Comparison of ENCODE assay signal across 13 cellular contexts in the genomic region with DNA sequence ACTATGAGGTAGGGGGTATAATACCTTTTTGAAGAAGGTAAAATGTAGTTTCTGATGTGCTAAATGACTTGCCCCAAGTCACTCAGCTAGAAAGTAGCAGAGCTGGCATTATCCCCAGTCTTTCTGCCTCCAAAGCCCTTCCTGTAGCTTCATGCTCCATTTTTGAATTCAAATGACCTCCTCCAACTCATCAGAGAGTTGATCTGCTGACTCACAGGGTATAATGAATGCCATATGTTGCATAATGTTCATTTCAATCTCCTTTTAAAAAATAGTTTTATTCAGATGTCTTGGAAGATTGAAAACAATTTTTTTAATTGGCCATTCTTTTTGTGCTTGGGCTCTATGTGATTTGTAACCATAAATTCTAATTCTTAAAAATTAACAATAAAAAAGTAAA.
DNase-seq lines count a peak whose midpoint lies in the region; ATAC-seq, FAIRE-seq and TF ChIP-seq lines count a peak whose summit lies in the region.
"Had no signal": no experiment of that assay in that cellular context is flagged by ENCODE, and none has a peak within 500 bp of the region (broad histone marks: within the 10 kb centered on the region; RNA-seq: fewer than 3 reads in every experiment).

No MANE protein-coding gene starts in this region.

- CTCF ChIA-PET in endothelial cell of umbilical vein (lab: Charles Lee) = interaction anchor here (0.7 to 4.7 kb wide), 6 partner anchors 11 to 585 kb away, joined by 3 to 23 read pairs (median 4); no protein-coding TSS in a partner anchor

- H3K9ac ChIP-seq in endothelial cell of umbilical vein (replicated peaks; ENCODE audit: extremely low read depth, insufficient read depth, low read length) = no peak overlapping the region

- no peaks in the 10 kb centered on the region for H4K20me1 ChIP-seq in endothelial cell of umbilical vein (replicated peaks; ENCODE audit: control insufficient read depth, extremely low read depth, insufficient read depth, low read length)
- H4K20me1 ChIP-seq in osteoblast (ENCODE audit: insufficient read depth, low read length) = no peaks in the 10 kb centered on the region

- no peaks in the 10 kb centered on the region for H3K9me1 ChIP-seq in endothelial cell of umbilical vein (replicated peaks; ENCODE audit: control insufficient read depth, extremely low read depth, insufficient read depth, low read length)

- H3K9me3 ChIP-seq in endothelial cell of umbilical vein (replicated peaks; ENCODE audit: control insufficient read depth, insufficient read depth, low read length) (no peaks in the 10 kb centered on the region), osteoblast (ENCODE audit: low read depth, low read length) (no peaks in the 10 kb centered on the region), aorta (ENCODE audit: control insufficient read depth, low read length) (no peaks in the 10 kb centered on the region)
- H3K9me3 ChIP-seq: stomach had no signal

- intact Hi-C loops in endothelial cell of umbilical vein (cut with micrococcal nuclease) = loop anchor here (10.0 kb wide), 1 partner anchor 370 kb away; a partner anchor contains a TSS
- intact Hi-C loops in aorta (cut with DNase I) = no loop called here

- H3K27ac ChIP-seq in endothelial cell of umbilical vein (ENCODE audit: insufficient read depth, low read depth, low read length) (peak overlapping the region; percentile 9), osteoblast (ENCODE audit: low read depth, low read length) (peak overlapping the region; percentile 54), aorta (ENCODE audit: low read depth in 1 of 2, low read length in 2 of 2) (no peak overlapping the region)
- H3K27ac ChIP-seq: stomach had no signal

- TF ChIP-seq POLR2A in endothelial cell of umbilical vein (IDR thresholded peaks at IDR 0.05; ENCODE audit: low read depth, low read length) = no peak

- H3K79me2 ChIP-seq in endothelial cell of umbilical vein (ENCODE audit: control insufficient read depth, insufficient read depth, low read length) = no peaks in the 10 kb centered on the region
- no peaks in the 10 kb centered on the region for H3K79me2 ChIP-seq in osteoblast (ENCODE audit: insufficient read depth, low read length)

- H3K4me3 ChIP-seq in endothelial cell of umbilical vein (replicated peaks in 1 of 3; ENCODE audit: insufficient read depth in 1 of 3, low read depth in 1 of 3, low read length in 3 of 3) = no peak overlapping the region
- no peak overlapping the region for H3K4me3 ChIP-seq in osteoblast (ENCODE audit: insufficient read depth, low read length)
- no peak overlapping the region for H3K4me3 ChIP-seq in aorta (ENCODE audit: low read length in 2 of 2)
- H3K4me3 ChIP-seq: stomach had no signal

- H3K27me3 ChIP-seq in endothelial cell of umbilical vein (ENCODE audit: control insufficient read depth in 2 of 2, insufficient read depth in 2 of 2, low read length in 2 of 2) (no peaks in the 10 kb centered on the region), osteoblast (ENCODE audit: insufficient read depth, low read length) (no peaks in the 10 kb centered on the region), aorta (ENCODE audit: control insufficient read depth in 1 of 2, insufficient read depth in 2 of 2, low read length in 1 of 2) (no peaks in the 10 kb centered on the region)
- H3K27me3 ChIP-seq: stomach had no signal

- BruUV-seq in endothelial cell of umbilical vein (replicated peaks; lab: Mats Ljungman, UMichigan) = no TSS peak

- POLR2A ChIA-PET in endothelial cell of umbilical vein (lab: Charles Lee) = interaction anchor here (0.5 kb wide), 1 partner anchor 18 kb away, joined by 3 read pairs; no protein-coding TSS in a partner anchor

- FAIRE-seq in endothelial cell of umbilical vein (lab: Jason Lieb, UNC) = peak; percentile 72
- FAIRE-seq: GM18507 had no signal

- no peak for ATAC-seq in aorta (ENCODE audit: low FRiP score)
- ATAC-seq: activated CD4-positive, alpha-beta T cell treated with anti-CD3 and anti-CD28 coated beads for 36 hours had no signal

- peaks cover 2 to 5% of the 10 kb centered on the region in 2 experiments for H3K36me3 ChIP-seq in endothelial cell of umbilical vein (ENCODE audit: control insufficient read depth in 2 of 2, extremely low read depth in 1 of 2, insufficient read depth in 2 of 2, low read length in 2 of 2)
- H3K36me3 ChIP-seq in osteoblast (ENCODE audit: insufficient read depth, low read length) = no peaks in the 10 kb centered on the region
- no peaks in the 10 kb centered on the region for H3K36me3 ChIP-seq in aorta (ENCODE audit: control insufficient read depth in 1 of 2, insufficient read depth in 2 of 2, low read length in 1 of 2)
- H3K36me3 ChIP-seq: stomach had no signal

- no peak for TF ChIP-seq CTCF in endothelial cell of umbilical vein (IDR thresholded peaks at IDR 0.05; ENCODE audit: extremely low read depth in 1 of 2, insufficient read depth in 1 of 2, low read depth in 1 of 2, low read length in 2 of 2)
- no peak for TF ChIP-seq CTCF in osteoblast (IDR thresholded peaks at IDR 0.05; ENCODE audit: extremely low read depth, low read depth, low read length)

- H3K4me2 ChIP-seq in endothelial cell of umbilical vein (ENCODE audit: insufficient read depth, low read length) = no peak overlapping the region
- H3K4me2 ChIP-seq in osteoblast (ENCODE audit: insufficient read depth, low read length) = no peak overlapping the region

- H2AFZ ChIP-seq in endothelial cell of umbilical vein (ENCODE audit: low read depth, low read length) (no peak overlapping the region), osteoblast (ENCODE audit: low read length) (no peak overlapping the region)

- peaks cover 49% of the 10 kb centered on the region for H3K4me1 ChIP-seq in endothelial cell of umbilical vein (ENCODE audit: control insufficient read depth, extremely low read depth, insufficient read depth, low read length)
- H3K4me1 ChIP-seq in osteoblast (ENCODE audit: insufficient read depth, low read length) = peaks cover 21% of the 10 kb centered on the region
- no peaks in the 10 kb centered on the region for H3K4me1 ChIP-seq in aorta (ENCODE audit: control insufficient read depth in 1 of 2, insufficient read depth in 2 of 2, low read length in 2 of 2)
- H3K4me1 ChIP-seq: stomach had no signal

- peak; percentile 75 for DNase-seq in Daoy (ENCODE audit: low read depth)
- DNase-seq in NCI-H226 = peak; percentile 53
- DNase-seq in endothelial cell of umbilical vein (ENCODE audit: low read depth, low spot score) = peak; percentile 72
- no peak for DNase-seq in osteoblast (ENCODE audit: insufficient read length, low spot score, missing footprints)
- DNase-seq in aorta = no peak
- no peak for DNase-seq in HT-29 (ENCODE audit: low spot score)
- DNase-seq in NCI-H2081 treated with DMSO at 0.1 percent for 48 hours (lab: John Stamatoyannopoulos, UW) = no peak
- DNase-seq in NCI-H526 treated with DMSO at 0.1 percent for 48 hours (lab: John Stamatoyannopoulos, UW) = no peak
- DNase-seq: activated CD4-positive, alpha-beta T cell treated with anti-CD3 and anti-CD28 coated beads for 36 hours; activated effector memory CD4-positive, alpha-beta T cell treated with Interleukin-2 at 50 U/mL for 16 hours; DMS53; stomach had no signal

- dilution Hi-C loops in endothelial cell of umbilical vein (cut with MboI; ENCODE audit: extremely low pct_ligation_motif_present, low sequenced_read_pairs) = no loop called here

TF ChIP-seq in endothelial cell of umbilical vein, 7 proteins besides CTCF, POLR2A, EP300 and RAD21:
- TF ChIP-seq FOS (IDR thresholded peaks at IDR 0.05; ENCODE audit: borderline replicate concordance, insufficient read depth, low read length) = peak; percentile 27
- TF ChIP-seq MYC (IDR thresholded peaks at IDR 0.05; ENCODE audit: low read depth, low read length) = no peak
- no peak for TF ChIP-seq POLR2AphosphoS5 (IDR thresholded peaks at IDR 0.05; ENCODE audit: insufficient read depth, low read depth, low read length)
- no peak for TF ChIP-seq GATA2 (IDR thresholded peaks at IDR 0.05; ENCODE audit: insufficient read depth, insufficient read length, low read depth, low read length)
- TF ChIP-seq JUN (IDR thresholded peaks at IDR 0.05; ENCODE audit: borderline replicate concordance, insufficient read depth, insufficient read length, low read depth) = peak; percentile 26
- TF ChIP-seq EZH2 (IDR thresholded peaks at IDR 0.05; ENCODE audit: borderline replicate concordance, low read depth, low read length, severe bottlenecking) = no peak

Comparison
In these comparisons a context has a peak if more than half of its experiments do, and no peak if none do; other contexts are left out.
1. DNase-seq: peak in Daoy (single experiment), NCI-H226 (single experiment) and endothelial cell of umbilical vein (single experiment); none in osteoblast (single experiment), aorta (0 of 2), HT-29 (single experiment), NCI-H2081 treated with DMSO at 0.1 percent for 48 hours (single experiment) and NCI-H526 treated with DMSO at 0.1 percent for 48 hours (single experiment).
2. H3K27ac ChIP-seq: peak in endothelial cell of umbilical vein (single experiment) and osteoblast (single experiment); none in aorta (0 of 2).